Comparison of ENCODE assay signal across 1 cellular context in genomic region chr2:178480227-178481181, GRCh38.
TF ChIP-seq lines count a peak whose summit lies in the region.

TSS of gene PLEKHA3 (plus strand) at chr2:178480457. CDS start at chr2:178480870, 413 bp downstream.

TF ChIP-seq in K562, 482 proteins besides CTCF, POLR2A, EP300 and RAD21 (continued from another document and continues in another):
- TF ChIP-seq MNT (conservative IDR thresholded peaks at IDR 0.05) = peak; percentile 29 to 82; a peak in 3 of 4 replicates
- TF ChIP-seq FOSL1 (tag; conservative IDR thresholded peaks at IDR 0.05) = 0 out of 2 replicates have a peak, but pooled peaks have one; percentile 6
- 0 out of 2 replicates have a peak, but pooled peaks have one; percentile 13 for TF ChIP-seq ETV1 (tag; conservative IDR thresholded peaks at IDR 0.05; ENCODE audit: low read depth)
- peak; percentile 13; the same call in 1 of the 2 replicates for TF ChIP-seq MITF (IDR thresholded peaks at IDR 0.05)
- TF ChIP-seq CCNT2 (IDR thresholded peaks at IDR 0.05; ENCODE audit: borderline replicate concordance, extremely low read depth, insufficient read length, low read depth, low read length) = peak; percentile 92
- TF ChIP-seq RBBP5 (IDR thresholded peaks at IDR 0.05; ENCODE audit: borderline replicate concordance, insufficient read depth, low read length, poor library complexity, severe bottlenecking) = peak; percentile 93
- TF ChIP-seq CGGBP1 (CRISPR knock-in tag; IDR thresholded peaks at IDR 0.05) = 0 out of 2 replicates have a peak, but pooled peaks have one; percentile 66
- no peak for TF ChIP-seq TCFL5 (CRISPR knock-in tag; conservative IDR thresholded peaks at IDR 0.05)
- peak in 1 of 2 experiments; percentile 21; a peak in 1 of 3 replicates for TF ChIP-seq CBX3 (IDR thresholded peaks at IDR 0.05; ENCODE audit: borderline replicate concordance in 1 of 2, low read length in 2 of 2)
- TF ChIP-seq POLR2AphosphoS5 (IDR thresholded peaks at IDR 0.05; ENCODE audit: control insufficient read depth, insufficient read depth, low read depth, low read length) = peak; percentile 75; the same call in 1 of the 2 replicates
- TF ChIP-seq NR3C1 (CRISPR knock-in tag; IDR thresholded peaks at IDR 0.05) = no peak
- TF ChIP-seq RCOR1 (IDR thresholded peaks at IDR 0.05; ENCODE audit: borderline replicate concordance in 1 of 2, low read depth in 2 of 2, low read length in 2 of 2) = peak in 1 of 2 experiments; percentile 77; a peak in 1 of 4 replicates
- TF ChIP-seq GTF2E2 (tag; IDR thresholded peaks at IDR 0.05) = peak; percentile 62; the same call in 1 of the 2 replicates
- TF ChIP-seq ZNF592 (IDR thresholded peaks at IDR 0.05) = 0 out of 2 replicates have a peak, but pooled peaks have one; percentile 50
- TF ChIP-seq CHD4 (IDR thresholded peaks at IDR 0.05; ENCODE audit: insufficient read depth, insufficient replicate concordance, low read depth, low read length, poor library complexity, severe bottlenecking) = no peak
- 0 out of 2 replicates have a peak, but pooled peaks have one; percentile 9 for TF ChIP-seq MXI1 (IDR thresholded peaks at IDR 0.05; ENCODE audit: low read depth, low read length)
- no peak for TF ChIP-seq MTA1 (IDR thresholded peaks at IDR 0.05; ENCODE audit: borderline replicate concordance)
- peak; percentile 39; the same call in 1 of the 2 replicates for TF ChIP-seq ZNF511 (CRISPR knock-in tag; IDR thresholded peaks at IDR 0.05)
- TF ChIP-seq SRSF7 (optimal IDR thresholded peaks at IDR 0.05; ENCODE audit: low read depth, low read length) = no peak
- no peak for TF ChIP-seq SP2 (IDR thresholded peaks at IDR 0.05; ENCODE audit: extremely low read depth, low read depth, low read length, poor library complexity, severe bottlenecking)
- peak; percentile 43; the same call in 1 of the 2 replicates for TF ChIP-seq BHLHE40 (IDR thresholded peaks at IDR 0.05; ENCODE audit: low read length)
- TF ChIP-seq HDAC1 (IDR thresholded peaks at IDR 0.05) = peak in 1 of 2 experiments; percentile 69; a peak in 2 of 4 replicates
- TF ChIP-seq XRCC5 (IDR thresholded peaks at IDR 0.05; ENCODE audit: low read depth, low read length) = peak; percentile 87; the same call in 1 of the 2 replicates
- peak; percentile 53; the same call in 1 of the 2 replicates for TF ChIP-seq DMBX1 (CRISPR knock-in tag; IDR thresholded peaks at IDR 0.05; ENCODE audit: borderline replicate concordance)
- TF ChIP-seq SIN3A (IDR thresholded peaks at IDR 0.05; ENCODE audit: borderline replicate concordance in 2 of 2, control insufficient read depth in 1 of 2, low read depth in 2 of 2, low read length in 2 of 2) = peak; percentile 51 to 53; a peak in 2 of 4 replicates
- TF ChIP-seq SNAPC5 (CRISPR knock-in tag; IDR thresholded peaks at IDR 0.05) = no peak
- peak; percentile 82 for TF ChIP-seq VEZF1 (CRISPR knock-in tag; IDR thresholded peaks at IDR 0.05)
- TF ChIP-seq TARDBP (IDR thresholded peaks at IDR 0.05) = no peak
- peak; percentile 54; the same call in 1 of the 2 replicates for TF ChIP-seq KLF1 (tag; IDR thresholded peaks at IDR 0.05)
- TF ChIP-seq YBX1 (IDR thresholded peaks at IDR 0.05) = no peak
- no peak for TF ChIP-seq DEAF1 (CRISPR knock-in tag; IDR thresholded peaks at IDR 0.05)
- TF ChIP-seq TGIF2 (CRISPR knock-in tag; IDR thresholded peaks at IDR 0.05) = no peak
- TF ChIP-seq RNF219 (CRISPR knock-in tag; IDR thresholded peaks at IDR 0.05) = no peak
- peak; percentile 58 for TF ChIP-seq POLR2H (tag; IDR thresholded peaks at IDR 0.05; ENCODE audit: low read depth)
- no peak for TF ChIP-seq ZFPM2 (CRISPR knock-in tag; IDR thresholded peaks at IDR 0.05)
- TF ChIP-seq U2AF1 (optimal IDR thresholded peaks at IDR 0.05; ENCODE audit: low read depth, low read length) = no peak
- peak; percentile 72 to 80 for TF ChIP-seq MAZ (CRISPR knock-in tag; conservative IDR thresholded peaks at IDR 0.05 in 1 of 2, IDR thresholded peaks at IDR 0.05 in 1 of 2)
- TF ChIP-seq HNRNPLL (IDR thresholded peaks at IDR 0.05; ENCODE audit: low read depth, low read length, poor library complexity, severe bottlenecking) = peak; percentile 60
- TF ChIP-seq GABPB2 (CRISPR knock-in tag; conservative IDR thresholded peaks at IDR 0.05) = no peak
- no peak for TF ChIP-seq ASH1L (IDR thresholded peaks at IDR 0.05; ENCODE audit: borderline replicate concordance, low read depth, partially characterized antibody)
- TF ChIP-seq ZNF583 (CRISPR knock-in tag; IDR thresholded peaks at IDR 0.05) = no peak
- TF ChIP-seq ATF7 (IDR thresholded peaks at IDR 0.05) = peak; percentile 66
- peak; percentile 82 for TF ChIP-seq CHD1 (IDR thresholded peaks at IDR 0.05; ENCODE audit: low read length)
- peak; percentile 90 for TF ChIP-seq SMAD4 (CRISPR knock-in tag; conservative IDR thresholded peaks at IDR 0.05)
- no peak for TF ChIP-seq HDAC6 (IDR thresholded peaks at IDR 0.05; ENCODE audit: low read depth, low read length)
- TF ChIP-seq CREB1 (IDR thresholded peaks at IDR 0.05) = peak; percentile 78
- peak; percentile 69 for TF ChIP-seq CREB1 (CRISPR knock-in tag; IDR thresholded peaks at IDR 0.05)
- TF ChIP-seq ZBTB34 (CRISPR knock-in tag; IDR thresholded peaks at IDR 0.05) = no peak
- no peak for TF ChIP-seq ZNF232 (CRISPR knock-in tag; IDR thresholded peaks at IDR 0.05)
- peak; percentile 49; the same call in 1 of the 2 replicates for TF ChIP-seq CBX1 (IDR thresholded peaks at IDR 0.05; ENCODE audit: low read depth)
- peak; percentile 59; the same call in 1 of the 2 replicates for TF ChIP-seq TFAP4 (CRISPR knock-in tag; IDR thresholded peaks at IDR 0.05; ENCODE audit: borderline replicate concordance)
- TF ChIP-seq ZNF347 (CRISPR knock-in tag; IDR thresholded peaks at IDR 0.05; ENCODE audit: low read depth) = no peak
